In genomic region chr4:54363037-54363436, GRCh38 we compare ENCODE assay signal across 32 cellular contexts.
"Had no signal": no experiment of that assay in that cellular context is flagged by ENCODE, and none has a peak within 500 bp of the region (broad histone marks: within the 10 kb centered on the region; RNA-seq: fewer than 3 reads in every experiment).

No MANE protein-coding gene starts in this region.

- H3K27me3 Mint-ChIP-seq: activated CD4-positive, alpha-beta T cell treated with anti-CD3 and anti-CD28 coated beads, Interleukin-2, amount 10 ng/mL, durations not matched to agents 24 days and 14 days; activated naive CD8-positive, alpha-beta T cell treated with anti-CD3 and anti-CD28 coated beads, Interleukin-2, amount 10 ng/mL, durations not matched to agents 7 days and 5 days; stimulated activated naive CD8-positive, alpha-beta T cell treated with anti-CD3 and anti-CD28 coated beads, Interleukin-15, amount 100 ng/mL, for 72 hours; type B pancreatic cell had no signal

- DNase-seq: activated CD4-positive, alpha-beta memory T cell treated with anti-CD3 and anti-CD28 coated beads for 36 hours; activated CD4-positive, alpha-beta T cell treated with anti-CD3 and anti-CD28 coated beads, Interleukin-2, amount 10 ng/mL, durations not matched to agents 24 days and 14 days; activated CD8-positive, alpha-beta memory T cell treated with anti-CD3 and anti-CD28 coated beads, Interleukin-2, amount 50 U/mL, for 4 hours; activated gamma-delta T cell; activated naive CD4-positive, alpha-beta T cell treated with anti-CD3 and anti-CD28 coated beads, Interleukin-2, amount 10 ng/mL, durations not matched to agents 7 days and 5 days; activated naive CD8-positive, alpha-beta T cell treated with anti-CD3 and anti-CD28 coated beads, Interleukin-2, amount 10 ng/mL, durations not matched to agents 7 days and 5 days; activated T-cell treated with anti-CD3 and anti-CD28 coated beads, Interleukin-2, amount 50 U/mL, for 24 hours; dorsolateral prefrontal cortex; effector memory CD4-positive, alpha-beta T cell; immature natural killer cell; kidney glomerular epithelial cell; left lung; lower lobe of right lung; mesenchymal stem cell; natural killer cell; occipital lobe; spleen; stimulated activated naive CD8-positive, alpha-beta T cell treated with anti-CD3 and anti-CD28 coated beads, Interleukin-15, amount 100 ng/mL, for 72 hours; substantia nigra; uterus had no signal

- H3K4me3 ChIP-seq: ascending aorta, cardiac muscle cell, coronary artery, dorsolateral prefrontal cortex, gastroesophageal sphincter, hepatocyte, left lung, lower lobe of right lung, neural progenitor cell, right atrium auricular region, spleen, uterus had no signal

- H3K4me1 ChIP-seq: ascending aorta, left lung, neural progenitor cell, parathyroid adenoma, right atrium auricular region, spleen, uterus had no signal

- H3K79me2 ChIP-seq: hepatocyte, parathyroid adenoma had no signal

- H2AFZ ChIP-seq: hepatocyte, neural progenitor cell, parathyroid adenoma had no signal

- H3K9ac ChIP-seq: neural progenitor cell, parathyroid adenoma had no signal

- H3K4me1 Mint-ChIP-seq: activated CD4-positive, alpha-beta T cell treated with anti-CD3 and anti-CD28 coated beads, Interleukin-2, amount 10 ng/mL, durations not matched to agents 24 days and 14 days; activated naive CD8-positive, alpha-beta T cell treated with anti-CD3 and anti-CD28 coated beads, Interleukin-2, amount 10 ng/mL, durations not matched to agents 7 days and 5 days; brain; natural killer cell; stimulated activated naive CD8-positive, alpha-beta T cell treated with anti-CD3 and anti-CD28 coated beads, Interleukin-15, amount 100 ng/mL, for 72 hours had no signal

- H3K36me3 Mint-ChIP-seq: activated CD4-positive, alpha-beta memory T cell treated with anti-CD3 and anti-CD28 coated beads for 36 hours; activated naive CD4-positive, alpha-beta T cell treated with anti-CD3 and anti-CD28 coated beads, Interleukin-2, amount 10 ng/mL, durations not matched to agents 7 days and 5 days; activated naive CD8-positive, alpha-beta T cell treated with anti-CD3 and anti-CD28 coated beads, Interleukin-2, amount 10 ng/mL, durations not matched to agents 7 days and 5 days; brain; immature natural killer cell; natural killer cell; neural progenitor cell; type B pancreatic cell had no signal

- H3K36me3 ChIP-seq: ascending aorta, cardiac muscle cell, gastroesophageal sphincter, left lung, lower lobe of right lung, neural progenitor cell, right atrium auricular region, spleen, uterus had no signal

- H3K27ac ChIP-seq: ascending aorta, cardiac muscle cell, coronary artery, dorsolateral prefrontal cortex, gastroesophageal sphincter, hepatocyte, left lung, lower lobe of right lung, neural progenitor cell, parathyroid adenoma, right atrium auricular region, spleen, uterus had no signal

- ATAC-seq: activated CD4-positive, CD25-positive, alpha-beta regulatory T cell treated with anti-CD3 and anti-CD28 coated beads, Interleukin-2, amount 50 U/mL, for 24 hours; gastroesophageal sphincter; left lung; lower lobe of right lung; natural killer cell; stimulated activated naive CD8-positive, alpha-beta T cell treated with anti-CD3 and anti-CD28 coated beads, Interleukin-15, amount 100 ng/mL, for 72 hours had no signal

- H3K9me3 ChIP-seq: ascending aorta, gastroesophageal sphincter, left lung, lower lobe of right lung, right atrium auricular region, spleen, uterus had no signal

- H3K4me3 Mint-ChIP-seq: activated CD4-positive, alpha-beta memory T cell treated with anti-CD3 and anti-CD28 coated beads for 36 hours; activated CD4-positive, alpha-beta T cell treated with anti-CD3 and anti-CD28 coated beads, Interleukin-2, amount 10 ng/mL, durations not matched to agents 24 days and 14 days; activated naive CD4-positive, alpha-beta T cell treated with anti-CD3 and anti-CD28 coated beads, Interleukin-2, amount 10 ng/mL, durations not matched to agents 7 days and 5 days; activated naive CD8-positive, alpha-beta T cell treated with anti-CD3 and anti-CD28 coated beads, Interleukin-2, amount 10 ng/mL, durations not matched to agents 7 days and 5 days; activated T-cell treated with anti-CD3 and anti-CD28 coated beads, Interleukin-2, amount 50 U/mL, for 24 hours; brain; immature natural killer cell; natural killer cell; neural progenitor cell; stimulated activated naive CD8-positive, alpha-beta T cell treated with anti-CD3 and anti-CD28 coated beads, Interleukin-15, amount 100 ng/mL, for 72 hours; T-helper 2 cell treated with Interferon-gamma antibody and Interleukin-4, amounts not matched to agents 5 μg/mL and 100 μg/mL, for 36 hours; type B pancreatic cell had no signal

- H3K27ac Mint-ChIP-seq: activated CD4-positive, alpha-beta memory T cell treated with anti-CD3 and anti-CD28 coated beads for 36 hours; activated CD4-positive, alpha-beta T cell treated with anti-CD3 and anti-CD28 coated beads, Interleukin-2, amount 10 ng/mL, durations not matched to agents 24 days and 14 days; activated naive CD4-positive, alpha-beta T cell treated with anti-CD3 and anti-CD28 coated beads, Interleukin-2, amount 10 ng/mL, durations not matched to agents 7 days and 5 days; activated naive CD8-positive, alpha-beta T cell treated with anti-CD3 and anti-CD28 coated beads, Interleukin-2, amount 10 ng/mL, durations not matched to agents 7 days and 5 days; activated T-cell treated with anti-CD3 and anti-CD28 coated beads, Interleukin-2, amount 50 U/mL, for 24 hours; brain; immature natural killer cell; natural killer cell; neural progenitor cell; stimulated activated naive CD8-positive, alpha-beta T cell treated with anti-CD3 and anti-CD28 coated beads, Interleukin-15, amount 100 ng/mL, for 72 hours; T-helper 2 cell treated with Interferon-gamma antibody and Interleukin-4, amounts not matched to agents 5 μg/mL and 100 μg/mL, for 36 hours; type B pancreatic cell had no signal

- H3K4me2 ChIP-seq: hepatocyte, neural progenitor cell had no signal

- H3K9me3 Mint-ChIP-seq: activated CD4-positive, alpha-beta memory T cell treated with anti-CD3 and anti-CD28 coated beads for 36 hours; activated CD4-positive, alpha-beta T cell treated with anti-CD3 and anti-CD28 coated beads, Interleukin-2, amount 10 ng/mL, durations not matched to agents 24 days and 14 days; activated naive CD4-positive, alpha-beta T cell treated with anti-CD3 and anti-CD28 coated beads, Interleukin-2, amount 10 ng/mL, durations not matched to agents 7 days and 5 days; activated naive CD8-positive, alpha-beta T cell treated with anti-CD3 and anti-CD28 coated beads, Interleukin-2, amount 10 ng/mL, durations not matched to agents 7 days and 5 days; activated T-cell treated with anti-CD3 and anti-CD28 coated beads, Interleukin-2, amount 50 U/mL, for 24 hours; immature natural killer cell; natural killer cell; neural progenitor cell; stimulated activated naive CD8-positive, alpha-beta T cell treated with anti-CD3 and anti-CD28 coated beads, Interleukin-15, amount 100 ng/mL, for 72 hours; T-helper 2 cell treated with Interferon-gamma antibody and Interleukin-4, amounts not matched to agents 5 μg/mL and 100 μg/mL, for 36 hours had no signal

- H3K27me3 ChIP-seq: ascending aorta, cardiac muscle cell, gastroesophageal sphincter, hepatocyte, left lung, neural progenitor cell, right atrium auricular region, spleen, uterus had no signal
